Comparison of ENCODE assay signal across 14 cellular contexts in the genomic region with DNA sequence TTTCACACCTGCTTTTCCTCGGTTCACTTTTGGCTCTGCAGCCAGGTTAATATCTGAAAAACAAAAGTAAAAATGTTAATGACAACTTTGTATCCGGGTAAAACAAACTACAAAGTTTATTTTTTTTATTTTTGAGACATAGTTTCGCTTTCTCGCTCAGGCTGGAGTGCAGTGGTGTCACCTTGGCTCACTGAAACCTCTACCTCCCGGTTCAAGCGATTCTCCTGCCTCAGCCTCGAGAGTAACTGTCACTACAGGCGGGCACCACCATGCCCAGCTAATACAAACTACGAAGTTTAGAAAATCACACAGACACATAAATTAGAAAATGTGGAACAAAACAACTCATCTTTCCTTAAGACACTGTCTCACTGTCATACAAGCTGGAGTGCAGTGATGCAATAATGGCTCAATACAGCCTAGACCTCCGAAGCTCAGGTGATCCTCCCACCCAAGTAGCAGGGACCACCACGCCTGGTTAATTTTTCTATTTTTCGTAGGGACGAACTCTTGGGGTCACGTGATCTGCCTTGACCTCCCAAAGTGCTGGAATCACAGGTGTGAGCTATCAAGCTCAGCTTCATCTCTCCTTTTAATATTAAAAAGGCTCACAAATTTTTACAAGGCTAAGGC. TPM values are rescaled to one million over a fixed set of nuclear protein-coding genes. Genes with fewer than 3 reads are reported as not detected.
A peak's percentile ranks its signal among the peaks of the same experiment; 100 is the strongest.
DNase-seq lines count a peak whose midpoint lies in the region; ATAC-seq, FAIRE-seq and TF ChIP-seq lines count a peak whose summit lies in the region.
"Had no signal": no experiment of that assay in that cellular context is flagged by ENCODE, and none has a peak within 500 bp of the region (broad histone marks: within the 10 kb centered on the region; RNA-seq: fewer than 3 reads in every experiment).

No MANE protein-coding gene starts in this region.

- H3K4me3 Mint-ChIP-seq in MCF 10A (ENCODE audit: unreplicated experiment) = no peak overlapping the region
- H3K4me3 Mint-ChIP-seq in activated CD4-positive, alpha-beta memory T cell treated with anti-CD3 and anti-CD28 coated beads, Interleukin-2, amount 10 ng/mL, durations not matched to agents 7 days and 5 days = peak overlapping the region; percentile 52
- no peak overlapping the region for H3K4me3 Mint-ChIP-seq in stimulated activated memory B cell treated with anti-CD40 and anti-IgM and Interleukin-4, amounts not matched to agents 10 μg/mL and 1 μg/mL and 100 μg/mL, for 72 hours

- H4K20me1 ChIP-seq in H1 (replicated peaks in 1 of 2; ENCODE audit: control insufficient read depth in 1 of 2, insufficient read depth in 2 of 2, low read length in 2 of 2) = peaks cover 23 to 26% of the 10 kb centered on the region in 2 experiments

- no peak for TF ChIP-seq RAD21 in H1 (IDR thresholded peaks at IDR 0.05 in 1 of 2, conservative IDR thresholded peaks at IDR 0.05 in 1 of 2; ENCODE audit: low read depth in 2 of 2, low read length in 2 of 2)

- H3K18ac ChIP-seq in H1 (ENCODE audit: extremely low read depth, low read length) = no peak overlapping the region

- H3K27ac Mint-ChIP-seq in MCF 10A (ENCODE audit: low read depth, unreplicated experiment) = peak overlapping the region; percentile 76
- H3K27ac Mint-ChIP-seq in activated CD4-positive, alpha-beta memory T cell treated with anti-CD3 and anti-CD28 coated beads, Interleukin-2, amount 10 ng/mL, durations not matched to agents 7 days and 5 days = peak overlapping the region; percentile 88
- H3K27ac Mint-ChIP-seq in stimulated activated memory B cell treated with anti-CD40 and anti-IgM and Interleukin-4, amounts not matched to agents 10 μg/mL and 1 μg/mL and 100 μg/mL, for 72 hours = peak overlapping the region; percentile 48

- FAIRE-seq in H1 (lab: Jason Lieb, UNC) = no peak
- FAIRE-seq: islet of Langerhans had no signal

- 94% methylated on average over 14 of the region's 14 CpGs; no CpG with 5 or more reads in 1 of the 2 experiments for WGBS in H1 (ENCODE audit: extremely low coverage in 1 of 2, insufficient coverage in 1 of 2, insufficient read length in 1 of 2, insufficient replicate concordance in 2 of 2, low coverage in 1 of 2, low lambda C conversion rate in 2 of 2, missing lambda C conversion rate in 1 of 2), 2 experiments

- H3K9me3 ChIP-seq in breast epithelium (no peaks in the 10 kb centered on the region), H1 (ENCODE audit: insufficient read depth in 2 of 2, low read depth in 1 of 2, low read length in 1 of 2) (no peaks in the 10 kb centered on the region)

- H2BK20ac ChIP-seq in H1 (ENCODE audit: low read length) = no peak overlapping the region

- no peak overlapping the region for H2BK12ac ChIP-seq in H1 (ENCODE audit: low read depth, low read length)

- no peak overlapping the region for H4K91ac ChIP-seq in H1 (replicated peaks; ENCODE audit: insufficient read length, low read length)

- no peaks in the 10 kb centered on the region for H3K4me1 ChIP-seq in breast epithelium
- no peaks in the 10 kb centered on the region for H3K4me1 ChIP-seq in H1 (replicated peaks in 1 of 4; ENCODE audit: control insufficient read depth in 3 of 4, insufficient read depth in 4 of 4, low read length in 3 of 4)

- intact Hi-C loops in MCF 10A (cut with micrococcal nuclease) = loop anchor here (10.0 kb wide), 1 partner anchor 224 kb away; the partner anchor contains the start of gene CHD8
- intact Hi-C loops in breast epithelium (cut with DNase I; ENCODE audit: low total_unique reads) = no loop called here

- CTCF ChIA-PET in MCF 10A (lab: Yijun Ruan, JAX) (interaction anchor here (0.6 to 1.9 kb wide), 6 partner anchors 8 to 804 kb away, joined by 3 to 6 read pairs (median 4); no protein-coding TSS in a partner anchor), H1 (lab: Charles Lee; ENCODE audit: partially characterized antibody) (interaction anchor here (1.6 to 3.3 kb wide), 2 partner anchors 11 to 14 kb away, joined by 3 to 17 read pairs; no protein-coding TSS in a partner anchor)
- CTCF ChIA-PET in activated CD4-positive, alpha-beta memory T cell treated with anti-CD3 and anti-CD28 coated beads, Interleukin-2, amount 10 ng/mL, durations not matched to agents 7 days and 5 days (lab: Charles Lee) = interaction anchor here (0.6 to 2.3 kb wide), 6 partner anchors 8 to 37 kb away, joined by 4 to 8 read pairs (median 5); no protein-coding TSS in a partner anchor

- H3K9me3 Mint-ChIP-seq in MCF 10A (ENCODE audit: unreplicated experiment) = no peaks in the 10 kb centered on the region
- H3K9me3 Mint-ChIP-seq in activated CD4-positive, alpha-beta memory T cell treated with anti-CD3 and anti-CD28 coated beads, Interleukin-2, amount 10 ng/mL, durations not matched to agents 7 days and 5 days = no peaks in the 10 kb centered on the region
- no peaks in the 10 kb centered on the region for H3K9me3 Mint-ChIP-seq in stimulated activated memory B cell treated with anti-CD40 and anti-IgM and Interleukin-4, amounts not matched to agents 10 μg/mL and 1 μg/mL and 100 μg/mL, for 72 hours

- H2AK5ac ChIP-seq in H1 (ENCODE audit: low read depth, low read length) = no peak overlapping the region

- no peak overlapping the region for H3K4ac ChIP-seq in H1 (replicated peaks; ENCODE audit: insufficient read length, low read depth, low read length)

- H4K5ac ChIP-seq in H1 (ENCODE audit: insufficient read length, low read depth, low read length) = no peak overlapping the region

- H3K36me3 ChIP-seq in breast epithelium (no peaks in the 10 kb centered on the region), H1 (ENCODE audit: control insufficient read depth in 2 of 4, insufficient read depth in 4 of 4, low read length in 3 of 4) (peaks cover 19 to 93% (median 62%) of the 10 kb centered on the region in 4 experiments)

- no peak for TF ChIP-seq CTCF in MCF 10A (IDR thresholded peaks at IDR 0.05; ENCODE audit: unreplicated experiment)
- no peak for TF ChIP-seq CTCF in breast epithelium (IDR thresholded peaks at IDR 0.05)
- TF ChIP-seq CTCF in H1 (IDR thresholded peaks at IDR 0.05; ENCODE audit: control extremely low read depth in 1 of 3, insufficient read depth in 1 of 3, low read depth in 1 of 3, low read length in 3 of 3) = no peak

- H3K14ac ChIP-seq in H1 (ENCODE audit: insufficient read length) = no peak overlapping the region

- BruUV-seq in MCF 10A (replicated peaks; lab: Mats Ljungman, UMichigan) = no TSS peak

- H3K23me2 ChIP-seq in H1 (ENCODE audit: low read depth, low read length) = no peaks in the 10 kb centered on the region

- TF ChIP-seq POLR2A in breast epithelium (IDR thresholded peaks at IDR 0.05) (no peak), H1 (IDR thresholded peaks at IDR 0.05; ENCODE audit: control extremely low read depth in 1 of 2, low read depth in 2 of 2, low read length in 2 of 2) (no peak)

- no peak overlapping the region for H3K9ac ChIP-seq in H1 (replicated peaks in 1 of 4; ENCODE audit: extremely low read depth in 1 of 4, low read depth in 3 of 4, low read length in 3 of 4)
- H3K9ac ChIP-seq: KMS-11 had no signal

- H4K8ac ChIP-seq in H1 (ENCODE audit: extremely low read depth, insufficient read depth, low read length) = no peak overlapping the region; the same call in 1 of the 2 replicates

- H3K4me1 Mint-ChIP-seq in MCF 10A (ENCODE audit: insufficient read depth, unreplicated experiment) = peaks cover 41% of the 10 kb centered on the region
- peaks cover 84% of the 10 kb centered on the region for H3K4me1 Mint-ChIP-seq in activated CD4-positive, alpha-beta memory T cell treated with anti-CD3 and anti-CD28 coated beads, Interleukin-2, amount 10 ng/mL, durations not matched to agents 7 days and 5 days
- H3K4me1 Mint-ChIP-seq in stimulated activated memory B cell treated with anti-CD40 and anti-IgM and Interleukin-4, amounts not matched to agents 10 μg/mL and 1 μg/mL and 100 μg/mL, for 72 hours = peaks cover 43% of the 10 kb centered on the region

- H3K56ac ChIP-seq in H1 (replicated peaks; ENCODE audit: insufficient read length, low read depth, low read length) = no peak overlapping the region

- peaks cover 2% of the 10 kb centered on the region; the same call in 1 of the 2 replicates for H3K79me1 ChIP-seq in H1 (ENCODE audit: low read depth, low read length)

- no peak for TF ChIP-seq EP300 in H1 (IDR thresholded peaks at IDR 0.05; ENCODE audit: borderline replicate concordance in 1 of 2, low read depth in 2 of 2, low read length in 2 of 2)

- no peak overlapping the region for H2AFZ ChIP-seq in H1 (ENCODE audit: low read length)

- DNase-seq in MCF 10A (ENCODE audit: unreplicated experiment) (no peak), breast epithelium (ENCODE audit: low spot score in 2 of 2) (no peak), H1 (ENCODE audit: low read depth in 1 of 2, low spot score in 2 of 2) (no peak), COR-L47 (lab: John Stamatoyannopoulos, UW) (no peak)
- peak; percentile 49 for DNase-seq in activated CD4-positive, alpha-beta memory T cell treated with anti-CD3 and anti-CD28 coated beads, Interleukin-2, amount 10 ng/mL, durations not matched to agents 7 days and 5 days
- DNase-seq: activated CD4-positive, alpha-beta T cell treated with anti-CD3 and anti-CD28 coated beads for 1 hour; DMS53; NCI-H1694 had no signal

- no peak overlapping the region; the same call in 1 of the 2 replicates for H2BK5ac ChIP-seq in H1 (ENCODE audit: low read depth, low read length)

- H3K4me2 ChIP-seq in H1 (ENCODE audit: insufficient read depth in 1 of 2, low read depth in 2 of 2, low read length in 2 of 2) = no peak overlapping the region
- H3K4me2 ChIP-seq: KMS-11 had no signal

- H3K23ac ChIP-seq in H1 (ENCODE audit: insufficient read length) = no peak overlapping the region

- H3K27ac ChIP-seq in breast epithelium (no peak overlapping the region), H1 (ENCODE audit: low read depth, low read length) (no peak overlapping the region)
- H3K27ac ChIP-seq: KMS-11 had no signal

- H3K4me3 ChIP-seq in breast epithelium (no peak overlapping the region), H1 (ENCODE audit: extremely low read depth in 1 of 4, insufficient read depth in 2 of 4, low read depth in 3 of 4, low read length in 4 of 4) (no peak overlapping the region)

- POLR2A ChIA-PET in MCF 10A (lab: Yijun Ruan, JAX) = interaction anchor here (0.6 to 1.5 kb wide), 7 partner anchors 8 to 16 kb away, joined by 3 to 7 read pairs (median 4); no protein-coding TSS in a partner anchor
- POLR2A ChIA-PET in activated CD4-positive, alpha-beta memory T cell treated with anti-CD3 and anti-CD28 coated beads, Interleukin-2, amount 10 ng/mL, durations not matched to agents 7 days and 5 days (lab: Charles Lee) = interaction anchor here (0.8 to 4.4 kb wide), 15 partner anchors 8 to 206 kb away, joined by 3 to 64 read pairs (median 6); no protein-coding TSS in a partner anchor
- POLR2A ChIA-PET in H1 (lab: Charles Lee; ENCODE audit: partially characterized antibody) = interaction anchor here (0.6 to 4.3 kb wide), 18 partner anchors 7 to 746 kb away, joined by 3 to 60 read pairs (median 4); no protein-coding TSS in a partner anchor

- peaks cover 6 to 100% of the 10 kb centered on the region in 2 experiments; a peak in 3 of 4 replicates for H3K79me2 ChIP-seq in H1 (ENCODE audit: control insufficient read depth in 1 of 2, insufficient read depth in 2 of 2, low read length in 2 of 2)

- H2BK120ac ChIP-seq in H1 (replicated peaks; ENCODE audit: low read depth, low read length) = no peak overlapping the region

- no peaks in the 10 kb centered on the region for H3K27me3 ChIP-seq in breast epithelium
- H3K27me3 ChIP-seq in H1 (replicated peaks in 1 of 4; ENCODE audit: control insufficient read depth in 3 of 4, extremely low read depth in 1 of 4, insufficient read depth in 3 of 4, low read length in 3 of 4) = no peaks in the 10 kb centered on the region

- peaks cover 100% of the 10 kb centered on the region for H3K36me3 Mint-ChIP-seq in MCF 10A (ENCODE audit: insufficient read depth, unreplicated experiment)
- H3K36me3 Mint-ChIP-seq in activated CD4-positive, alpha-beta memory T cell treated with anti-CD3 and anti-CD28 coated beads, Interleukin-2, amount 10 ng/mL, durations not matched to agents 7 days and 5 days (ENCODE audit: low read depth) = peaks cover 80% of the 10 kb centered on the region
- H3K36me3 Mint-ChIP-seq in stimulated activated memory B cell treated with anti-CD40 and anti-IgM and Interleukin-4, amounts not matched to agents 10 μg/mL and 1 μg/mL and 100 μg/mL, for 72 hours = peaks cover 59% of the 10 kb centered on the region

- ATAC-seq in stimulated activated memory B cell treated with anti-CD40 and anti-IgM and Interleukin-4, amounts not matched to agents 10 μg/mL and 1 μg/mL and 100 μg/mL, for 72 hours = no peak
- no peak for ATAC-seq in GM19328 (IDR thresholded peaks at IDR 0.05; ENCODE audit: unreplicated experiment)
- no peak for ATAC-seq in GM19023 (IDR thresholded peaks at IDR 0.05; ENCODE audit: unreplicated experiment)

- no peaks in the 10 kb centered on the region for H3K27me3 Mint-ChIP-seq in MCF 10A (ENCODE audit: insufficient read depth, unreplicated experiment)
- no peaks in the 10 kb centered on the region for H3K27me3 Mint-ChIP-seq in activated CD4-positive, alpha-beta memory T cell treated with anti-CD3 and anti-CD28 coated beads, Interleukin-2, amount 10 ng/mL, durations not matched to agents 7 days and 5 days
- no peaks in the 10 kb centered on the region for H3K27me3 Mint-ChIP-seq in stimulated activated memory B cell treated with anti-CD40 and anti-IgM and Interleukin-4, amounts not matched to agents 10 μg/mL and 1 μg/mL and 100 μg/mL, for 72 hours

- no peak overlapping the region for H2BK15ac ChIP-seq in H1 (ENCODE audit: low read length)

RNA-seq across cellular contexts. Expression of gene HNRNPC, which starts 38.1 kb away (rescaled TPM):
- total RNA-seq in MCF 10A (2022) (882 and 1,027 TPM in 2 replicates), breast epithelium (100 to 1,000 TPM; 386 to 760 (median 480) TPM)
- total RNA-seq in activated CD4-positive, alpha-beta memory T cell treated with anti-CD3 and anti-CD28 coated beads, Interleukin-2, amount 10 ng/mL, durations not matched to agents 7 days and 5 days = 100 to 1,000 TPM; 689 to 710 TPM
- 1,203 and 1,207 TPM in 2 replicates for total RNA-seq in H1 (2021; fragmentation: NEBNext Ultra II Directional; extraction: Animal tissue kit (Norgen Biotek cat#: 25700))
- 517 and 781 TPM in 2 replicates for polyA plus RNA-seq in H1 (2011; rRNA removed)
- polyA plus RNA-seq in H1 (2011; cell fraction: cytosol; rRNA removed) = 991 TPM
- polyA plus RNA-seq in H1 (2011; cell fraction: nucleus; rRNA removed) = 525 TPM
- 1,009 to 1,132 TPM (median 1,111 TPM) in 4 replicates for polyA plus RNA-seq in H1 (2012, experiment 1 of 2)
- polyA plus RNA-seq in H1 (2012, experiment 2 of 2) = 778 TPM
- polyA plus RNA-seq in H1 (2013, experiment 1 of 2) = 1,012 TPM
- polyA plus RNA-seq in H1 (2013, experiment 2 of 2) = 1,024 TPM
- 1,077 and 1,234 TPM in 2 replicates for polyA minus RNA-seq in H1 (2011; rRNA and poly(A)+ RNA removed)
- 399 TPM for polyA minus RNA-seq in H1 (2011; cell fraction: cytosol; rRNA and poly(A)+ RNA removed)
- polyA minus RNA-seq in H1 (2011; cell fraction: nucleus; rRNA and poly(A)+ RNA removed) = 779 TPM

RNA-seq across cellular contexts. Expression of gene RPGRIP1, which starts 48.7 kb away (rescaled TPM):
- total RNA-seq in MCF 10A (2022) (not detected in 2 replicates), breast epithelium (10 to 100 TPM in 1 of 3 donors, under 1 TPM in 2; 0.33 to 10.4 (median 0.48) TPM)
- total RNA-seq in activated CD4-positive, alpha-beta memory T cell treated with anti-CD3 and anti-CD28 coated beads, Interleukin-2, amount 10 ng/mL, durations not matched to agents 7 days and 5 days = not detected
- total RNA-seq in H1 (2021; fragmentation: NEBNext Ultra II Directional; extraction: Animal tissue kit (Norgen Biotek cat#: 25700)) = 0.63 and 0.65 TPM in 2 replicates
- polyA plus RNA-seq in H1 (2011; rRNA removed) = 0.35 and 0.36 TPM in 2 replicates
- polyA plus RNA-seq in H1 (2011; cell fraction: cytosol; rRNA removed) = 0.72 TPM
- polyA plus RNA-seq in H1 (2011; cell fraction: nucleus; rRNA removed) = 2.9 TPM
- 0.42 to 1.3 TPM (median 0.80 TPM) in 4 replicates for polyA plus RNA-seq in H1 (2012, experiment 1 of 2)
- polyA plus RNA-seq in H1 (2012, experiment 2 of 2) = not detected
- polyA plus RNA-seq in H1 (2013, experiment 1 of 2) = 0.41 TPM
- polyA plus RNA-seq in H1 (2013, experiment 2 of 2) = 0.57 TPM
- polyA minus RNA-seq in H1 (2011; rRNA and poly(A)+ RNA removed) = 0.39 and 0.73 TPM in 2 replicates
- polyA minus RNA-seq in H1 (2011; cell fraction: cytosol; rRNA and poly(A)+ RNA removed) = 0.66 TPM
- 1.4 TPM for polyA minus RNA-seq in H1 (2011; cell fraction: nucleus; rRNA and poly(A)+ RNA removed)
- total RNA-seq: temporal lobe had no signal
